ENCODE assay signal across 8 cellular contexts in the genomic region with DNA sequence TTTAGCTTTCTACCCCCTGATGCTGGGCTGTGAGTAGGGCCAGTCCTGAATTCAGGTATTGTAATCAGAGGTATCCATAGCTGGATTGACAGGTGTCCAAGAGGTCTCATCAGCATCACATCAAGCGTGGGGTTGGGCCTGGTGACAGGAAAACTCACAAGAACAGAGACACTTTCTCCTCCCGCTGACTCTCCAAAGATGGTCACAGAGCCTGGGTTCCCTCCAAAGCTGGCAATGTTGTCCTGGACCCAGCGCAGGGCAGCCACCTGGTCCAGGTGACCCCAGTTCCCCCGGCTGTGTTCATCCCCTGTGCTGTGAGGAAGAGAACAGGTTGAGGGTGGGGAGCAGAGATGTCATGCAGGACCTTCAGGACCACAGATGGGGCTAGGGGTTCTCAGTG. TPM values are rescaled to one million over a fixed set of nuclear protein-coding genes. Genes with fewer than 3 reads are reported as not detected.
"Had no signal": no experiment of that assay in that cellular context is flagged by ENCODE, and none has a peak within 500 bp of the region (broad histone marks: within the 10 kb centered on the region; RNA-seq: fewer than 3 reads in every experiment).

No MANE protein-coding gene starts in this region.

- H3K4me3 ChIP-seq: GM23338 had no signal

- H3K4me1 Mint-ChIP-seq: GM23338, H9, IgD-negative memory B cell had no signal

- H3K36me3 Mint-ChIP-seq: IgD-negative memory B cell had no signal

- ATAC-seq: GM23338, HepG2 had no signal

- H3K27ac Mint-ChIP-seq: GM23338, H9, IgD-negative memory B cell had no signal

- H3K4me3 Mint-ChIP-seq: GM23338, H9, IgD-negative memory B cell had no signal

- H3K9me3 Mint-ChIP-seq: GM23338, H9 had no signal

- DNase-seq: H9, HCEC 1CT had no signal

- H3K27ac ChIP-seq: HL-60 had no signal

- H2AFZ ChIP-seq: GM23338 had no signal

- H3K4me2 ChIP-seq: GM23338 had no signal

RNA-seq across cellular contexts. Expression of a gene that starts 11.7 kb away (rescaled TPM):
- total RNA-seq: GM23338, H9 had no signal

RNA-seq across cellular contexts. Expression of a gene that starts 54.0 kb away (rescaled TPM):
- total RNA-seq: GM23338, H1, H9, HepG2, HT1080 had no signal
